Comparison of ENCODE assay signal across 11 cellular contexts in genomic region chr9:134458111-134458845, GRCh38.
A peak's percentile ranks its signal among the peaks of the same experiment; 100 is the strongest.
DNase-seq lines count a peak whose midpoint lies in the region; ATAC-seq and TF ChIP-seq lines count a peak whose summit lies in the region.
"Had no signal": no experiment of that assay in that cellular context is flagged by ENCODE, and none has a peak within 500 bp of the region (broad histone marks: within the 10 kb centered on the region; RNA-seq: fewer than 3 reads in every experiment).

No MANE protein-coding gene starts in this region.

- no peaks in the 10 kb centered on the region for H3K36me3 ChIP-seq in CD8-positive, alpha-beta T cell (ENCODE audit: insufficient read depth, low read length)
- H3K36me3 ChIP-seq in PC-9 (ENCODE audit: low read depth), result no peaks in the 10 kb centered on the region
- H3K36me3 ChIP-seq: breast epithelium had no signal

- DNase-seq in CD8-positive, alpha-beta T cell, result no peak
- DNase-seq in astrocyte of the hippocampus (ENCODE audit: low read depth, low spot score) (peak; percentile 46), right cardiac atrium (peak; percentile 74 to 86 (median 85)), NCI-H2227 (lab: John Stamatoyannopoulos, UW; ENCODE audit: unreplicated experiment) (no peak), islet precursor cell (no peak), DMS 273 (lab: John Stamatoyannopoulos, UW; ENCODE audit: unreplicated experiment) (no peak), PC-9 (no peak)
- DNase-seq: activated B cell treated with CpG ODN at 0.5 μM for 24 hours; activated T-cell treated with anti-CD3 and anti-CD28 coated beads, Interleukin-2, amount 50 U/mL, for 24 hours had no signal

- no peak overlapping the region for H2AFZ ChIP-seq in PC-9

- no TSS peak for BruUV-seq in PC-9 (replicated peaks; lab: Mats Ljungman, UMichigan)

- intact Hi-C loops in CD8-positive, alpha-beta T cell (cut with DNase I, micrococcal nuclease), result loop anchor here in 1 of 2 experiments (5.0 to 10.0 kb wide), 2 partner anchors 391 to 1047 kb away; partner anchors contain the start of genes BRD3 and MRPS2
- intact Hi-C loops in right cardiac atrium (cut with DNase I), result loop anchor here in 2 of 4 donors (5.0 to 10.0 kb wide), 2 partner anchors 187 to 224 kb away; partner anchors contain the start of gene COL5A1 (in 2 of the 2)
- intact Hi-C loops in PC-9 (cut with micrococcal nuclease; ENCODE audit: unreplicated experiment), result no loop called here

- peak overlapping the region; percentile 60 for H3K27ac Mint-ChIP-seq in CD8-positive, alpha-beta T cell
- peak overlapping the region; percentile 45 for H3K27ac Mint-ChIP-seq in stimulated activated naive CD8-positive, alpha-beta T cell treated with anti-CD3 and anti-CD28 coated beads, Interleukin-15, Interleukin-2, amounts not matched to agents 100 ng/mL and 50 ng/mL, for 24 hours
- H3K27ac Mint-ChIP-seq: activated B cell treated with CpG ODN at 0.5 μM for 24 hours; activated T-cell treated with anti-CD3 and anti-CD28 coated beads, Interleukin-2, amount 50 U/mL, for 24 hours had no signal

- H3K79me2 ChIP-seq in PC-9 (ENCODE audit: low read depth), result no peaks in the 10 kb centered on the region

- no peak overlapping the region for H3K4me2 ChIP-seq in PC-9

- no peaks in the 10 kb centered on the region for H3K27me3 ChIP-seq in CD8-positive, alpha-beta T cell (ENCODE audit: insufficient read depth, low read length)
- H3K27me3 ChIP-seq in right cardiac atrium (ENCODE audit: control insufficient read depth, insufficient read depth) (no peaks in the 10 kb centered on the region), PC-9 (ENCODE audit: insufficient read depth, low read depth) (0 out of 2 replicates have a peak, but pooled peaks cover 19% of the 10 kb centered on the region)
- H3K27me3 ChIP-seq: breast epithelium had no signal

- H3F3A ChIP-seq in PC-9 (ENCODE audit: insufficient read depth, low read depth), result no peaks in the 10 kb centered on the region

- POLR2A ChIA-PET in CD8-positive, alpha-beta T cell (lab: Charles Lee), result no interaction called here
- POLR2A ChIA-PET in PC-9 (lab: Charles Lee; ENCODE audit: unreplicated experiment), result no interaction called here

- CTCF ChIA-PET in CD8-positive, alpha-beta T cell (lab: Charles Lee), result interaction anchor here (0.8 to 7.7 kb wide), 4 partner anchors 9 to 287 kb away, joined by 3 to 43 read pairs (median 4); no protein-coding TSS in a partner anchor
- CTCF ChIA-PET in PC-9 (lab: Charles Lee), result interaction anchor here (0.5 kb wide), 1 partner anchor 57 kb away, joined by 3 read pairs; no protein-coding TSS in a partner anchor

- no peaks in the 10 kb centered on the region for H3K9me3 ChIP-seq in CD8-positive, alpha-beta T cell (ENCODE audit: low read length)
- H3K9me3 ChIP-seq in right cardiac atrium (ENCODE audit: control insufficient read depth, low read length), result no peaks in the 10 kb centered on the region
- H3K9me3 ChIP-seq in PC-9 (ENCODE audit: insufficient read depth, low read depth), result no peaks in the 10 kb centered on the region

- no peak overlapping the region for H3K4me3 Mint-ChIP-seq in CD8-positive, alpha-beta T cell
- H3K4me3 Mint-ChIP-seq in stimulated activated naive CD8-positive, alpha-beta T cell treated with anti-CD3 and anti-CD28 coated beads, Interleukin-15, Interleukin-2, amounts not matched to agents 100 ng/mL and 50 ng/mL, for 24 hours, result no peak overlapping the region
- H3K4me3 Mint-ChIP-seq: activated B cell treated with CpG ODN at 0.5 μM for 24 hours; activated T-cell treated with anti-CD3 and anti-CD28 coated beads, Interleukin-2, amount 50 U/mL, for 24 hours had no signal

- WGBS in right cardiac atrium, result 69% methylated on average over 19 of the region's 19 CpGs

- no peaks in the 10 kb centered on the region for H3K9me3 Mint-ChIP-seq in CD8-positive, alpha-beta T cell
- H3K9me3 Mint-ChIP-seq in stimulated activated naive CD8-positive, alpha-beta T cell treated with anti-CD3 and anti-CD28 coated beads, Interleukin-15, Interleukin-2, amounts not matched to agents 100 ng/mL and 50 ng/mL, for 24 hours, result no peaks in the 10 kb centered on the region
- H3K9me3 Mint-ChIP-seq: activated B cell treated with CpG ODN at 0.5 μM for 24 hours; activated T-cell treated with anti-CD3 and anti-CD28 coated beads, Interleukin-2, amount 50 U/mL, for 24 hours had no signal

- no peak overlapping the region for H3K27ac ChIP-seq in CD8-positive, alpha-beta T cell (ENCODE audit: low read depth, low read length)
- H3K27ac ChIP-seq in right cardiac atrium (ENCODE audit: low read length) (peak overlapping the region; percentile 2), PC-9 (no peak overlapping the region)

- H3K4me3 ChIP-seq in CD8-positive, alpha-beta T cell (ENCODE audit: low read depth, low read length), result no peak overlapping the region
- H3K4me3 ChIP-seq in right cardiac atrium (ENCODE audit: low read length) (no peak overlapping the region), PC-9 (no peak overlapping the region)
- H3K4me3 ChIP-seq: breast epithelium had no signal

- H3K4me1 Mint-ChIP-seq in CD8-positive, alpha-beta T cell (ENCODE audit: low read depth), result peaks cover 9% of the 10 kb centered on the region
- peaks cover 34% of the 10 kb centered on the region for H3K4me1 Mint-ChIP-seq in stimulated activated naive CD8-positive, alpha-beta T cell treated with anti-CD3 and anti-CD28 coated beads, Interleukin-15, Interleukin-2, amounts not matched to agents 100 ng/mL and 50 ng/mL, for 24 hours (ENCODE audit: low read depth)

- ATAC-seq in CD8-positive, alpha-beta T cell, result no peak
- peak; percentile 3 to 33 for ATAC-seq in right cardiac atrium

- no peaks in the 10 kb centered on the region for H3K27me3 Mint-ChIP-seq in CD8-positive, alpha-beta T cell (ENCODE audit: low read depth)
- H3K27me3 Mint-ChIP-seq in stimulated activated naive CD8-positive, alpha-beta T cell treated with anti-CD3 and anti-CD28 coated beads, Interleukin-15, Interleukin-2, amounts not matched to agents 100 ng/mL and 50 ng/mL, for 24 hours, result no peaks in the 10 kb centered on the region
- H3K27me3 Mint-ChIP-seq: activated T-cell treated with anti-CD3 and anti-CD28 coated beads, Interleukin-2, amount 50 U/mL, for 24 hours had no signal

- no peaks in the 10 kb centered on the region for H3K36me3 Mint-ChIP-seq in CD8-positive, alpha-beta T cell
- H3K36me3 Mint-ChIP-seq in stimulated activated naive CD8-positive, alpha-beta T cell treated with anti-CD3 and anti-CD28 coated beads, Interleukin-15, Interleukin-2, amounts not matched to agents 100 ng/mL and 50 ng/mL, for 24 hours (ENCODE audit: low read depth), result no peaks in the 10 kb centered on the region

- H3K4me1 ChIP-seq in CD8-positive, alpha-beta T cell (ENCODE audit: insufficient read depth, low read length), result peaks cover 18% of the 10 kb centered on the region
- H3K4me1 ChIP-seq in right cardiac atrium (ENCODE audit: control insufficient read depth, insufficient read depth, low read length) (peaks cover 6% of the 10 kb centered on the region), PC-9 (replicated peaks; ENCODE audit: insufficient read depth) (no peaks in the 10 kb centered on the region)

- no peaks in the 10 kb centered on the region for H4K20me1 ChIP-seq in PC-9 (ENCODE audit: insufficient read depth)

- no peaks in the 10 kb centered on the region for H3K9me2 ChIP-seq in PC-9 (ENCODE audit: insufficient read depth)

- TF ChIP-seq CTCF in CD8-positive, alpha-beta T cell (IDR thresholded peaks at IDR 0.05), result no peak
- no peak for TF ChIP-seq CTCF in PC-9 (conservative IDR thresholded peaks at IDR 0.05)

Comparison
In these comparisons a context has a peak if more than half of its experiments do, and no peak if none do; other contexts are left out.
1. DNase-seq: peak in astrocyte of the hippocampus (single experiment) and right cardiac atrium (3 of 3); none in CD8-positive, alpha-beta T cell (0 of 7), NCI-H2227 (single experiment), islet precursor cell (single experiment), DMS 273 (single experiment) and PC-9 (0 of 2).